In the genomic region with DNA sequence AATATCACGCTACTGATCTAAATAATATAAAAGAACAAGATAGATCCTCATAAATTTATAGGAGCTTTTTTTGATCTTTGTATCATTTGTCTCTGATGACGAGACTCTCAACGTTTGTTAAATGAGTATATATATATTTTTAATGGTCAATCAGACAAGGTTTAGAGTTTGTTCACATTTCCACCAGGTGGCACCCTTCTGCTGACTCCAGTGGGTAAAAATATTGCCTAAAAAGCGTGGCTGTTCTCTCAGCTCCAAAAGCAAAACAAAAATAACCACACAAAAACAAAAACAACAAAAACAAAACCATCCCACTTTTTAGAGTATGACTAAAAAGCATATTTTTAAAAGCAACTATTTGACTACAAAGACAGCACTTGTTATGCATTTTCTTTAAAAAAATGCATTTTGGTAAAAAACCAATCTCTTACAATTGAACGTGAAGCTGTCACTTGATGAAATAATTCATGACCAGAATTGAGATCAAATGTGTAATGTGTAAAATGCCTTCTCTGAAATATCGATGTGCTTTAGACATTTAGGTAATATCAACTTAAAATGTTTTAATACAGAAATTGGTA, we compare ENCODE assay signal across 8 cellular contexts.
DNase-seq lines count a peak whose midpoint lies in the region; ATAC-seq and TF ChIP-seq lines count a peak whose summit lies in the region.

No MANE protein-coding gene starts in this region.

- H3K27ac ChIP-seq in OCI-LY1 (ENCODE audit: low read depth, low read length, poor library complexity, severe bottlenecking) (no peak overlapping the region), fibroblast of lung (ENCODE audit: insufficient read depth, low read length) (no peak overlapping the region)

- H3K27me3 ChIP-seq in OCI-LY1 (ENCODE audit: insufficient read depth, low read length), result no peaks in the 10 kb centered on the region
- H3K27me3 ChIP-seq in fibroblast of lung (ENCODE audit: control insufficient read depth, insufficient read depth, low read length), result no peaks in the 10 kb centered on the region

- ATAC-seq in HG02642 (IDR thresholded peaks at IDR 0.05; ENCODE audit: poor library complexity, unreplicated experiment) (peak; percentile 44), GM18502 (IDR thresholded peaks at IDR 0.05; ENCODE audit: poor library complexity, unreplicated experiment) (no peak), GM19395 (IDR thresholded peaks at IDR 0.05; ENCODE audit: unreplicated experiment) (no peak)

- H3K9me3 ChIP-seq in OCI-LY1 (ENCODE audit: low read length) (no peaks in the 10 kb centered on the region), fibroblast of lung (ENCODE audit: control insufficient read depth, insufficient read depth, low read depth, low read length) (no peaks in the 10 kb centered on the region)

- H3K4me2 ChIP-seq in OCI-LY1 (ENCODE audit: low read length), result no peak overlapping the region
- H3K4me2 ChIP-seq in fibroblast of lung (ENCODE audit: extremely low read depth, insufficient read depth, low read length), result no peak overlapping the region

- no peak overlapping the region for H3K4me3 ChIP-seq in OCI-LY1 (ENCODE audit: low read depth, low read length, poor library complexity, severe bottlenecking)
- no peak overlapping the region for H3K4me3 ChIP-seq in fibroblast of lung (replicated peaks in 1 of 4; ENCODE audit: control extremely low read depth in 1 of 4, insufficient read depth in 1 of 4, low read depth in 3 of 4, low read length in 4 of 4)

- TF ChIP-seq CTCF in OCI-LY1 (IDR thresholded peaks at IDR 0.05; ENCODE audit: low read length), result peak; percentile 60
- peak in 1 of 2 donors; percentile 46 for TF ChIP-seq CTCF in fibroblast of lung (conservative IDR thresholded peaks at IDR 0.05 in 1 of 2, IDR thresholded peaks at IDR 0.05 in 1 of 2; ENCODE audit: low read depth in 1 of 2, low read length in 2 of 2)

- H2AFZ ChIP-seq in OCI-LY1 (ENCODE audit: low read length) (no peak overlapping the region), fibroblast of lung (ENCODE audit: low read length) (no peak overlapping the region)

- H4K20me1 ChIP-seq in OCI-LY1 (ENCODE audit: insufficient read depth, low read length) (no peaks in the 10 kb centered on the region), fibroblast of lung (ENCODE audit: control insufficient read depth, extremely low read depth, insufficient read depth, low read length) (no peaks in the 10 kb centered on the region)

- DNase-seq in DMS 273 treated with DMSO at 0.1 percent for 48 hours (lab: John Stamatoyannopoulos, UW) (peak; percentile 18), fibroblast of lung (ENCODE audit: low read depth in 2 of 2) (peak; percentile 11 to 41), stromal cell of bone marrow (ENCODE audit: low read depth) (peak; percentile 1), T1000 (lab: John Stamatoyannopoulos, UW) (no peak)

- H3K9me2 ChIP-seq in OCI-LY1 (ENCODE audit: low read depth, low read length), result no peaks in the 10 kb centered on the region

- H3F3A ChIP-seq in OCI-LY1 (ENCODE audit: insufficient read depth, low read length), result no peaks in the 10 kb centered on the region

- no peak overlapping the region for H3K9ac ChIP-seq in OCI-LY1 (ENCODE audit: low read length)
- H3K9ac ChIP-seq in fibroblast of lung (ENCODE audit: insufficient read depth, low read length), result no peak overlapping the region

- H3K79me2 ChIP-seq in OCI-LY1 (ENCODE audit: insufficient read depth, low read length) (no peaks in the 10 kb centered on the region), fibroblast of lung (ENCODE audit: control insufficient read depth, insufficient read depth, low read length) (no peaks in the 10 kb centered on the region)

- H3K4me1 ChIP-seq in OCI-LY1 (ENCODE audit: insufficient read depth, low read length, severe bottlenecking) (no peaks in the 10 kb centered on the region), fibroblast of lung (ENCODE audit: control insufficient read depth, extremely low read depth, insufficient read depth, low read length) (no peaks in the 10 kb centered on the region)

- H3K36me3 ChIP-seq in OCI-LY1 (ENCODE audit: insufficient read depth, low read length) (no peaks in the 10 kb centered on the region), fibroblast of lung (ENCODE audit: control insufficient read depth, insufficient read depth, low read length) (no peaks in the 10 kb centered on the region)
